In the genomic region with DNA sequence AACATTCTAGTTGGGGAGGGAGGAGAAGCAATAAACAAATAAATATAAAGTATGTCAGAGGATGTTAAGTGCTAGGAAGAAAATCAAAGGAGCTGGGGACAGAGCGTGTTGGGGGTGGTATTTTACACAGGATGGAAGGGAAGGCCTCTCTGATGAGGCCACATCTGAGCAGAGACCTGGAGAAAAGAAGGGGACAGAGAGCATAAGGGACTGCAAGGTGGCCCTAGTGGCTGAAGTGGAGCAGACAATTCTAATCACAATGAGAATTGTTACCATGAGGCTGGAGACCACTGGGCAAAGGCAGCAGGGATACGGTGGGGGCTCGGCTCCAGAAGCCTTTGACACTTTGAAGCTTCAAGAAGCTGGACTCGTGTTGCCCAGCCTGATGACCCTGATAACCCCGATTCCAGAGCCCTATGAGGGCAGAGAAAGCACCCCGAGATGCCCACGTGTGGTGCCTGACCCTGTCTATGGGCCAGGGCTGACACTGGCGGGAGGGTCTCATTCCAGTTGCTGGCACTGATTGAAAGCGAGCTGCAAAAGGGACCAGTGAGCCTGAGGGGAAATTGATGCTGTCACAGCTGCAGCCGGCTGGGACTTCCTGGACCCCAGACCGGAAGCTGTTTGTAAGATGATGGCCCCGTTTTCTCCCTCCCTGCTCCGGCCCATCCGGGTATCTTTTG, we compare ENCODE assay signal across 21 cellular contexts.
DNase-seq lines count a peak whose midpoint lies in the region; ATAC-seq and TF ChIP-seq lines count a peak whose summit lies in the region.
"Had no signal": no experiment of that assay in that cellular context is flagged by ENCODE, and none has a peak within 500 bp of the region (broad histone marks: within the 10 kb centered on the region; RNA-seq: fewer than 3 reads in every experiment).

No MANE protein-coding gene starts in this region.

- ATAC-seq in Panc1 = 0 out of 2 replicates have a peak, but pooled peaks have one; percentile 55
- no peak for ATAC-seq in activated naive CD4-positive, alpha-beta T cell treated with anti-CD3 and anti-CD28 coated beads, Interleukin-2, amount 50 U/mL, for 72 hours
- ATAC-seq: GM23338, HCT116 had no signal

- H3K36me3 Mint-ChIP-seq in activated naive CD4-positive, alpha-beta T cell treated with anti-CD3 and anti-CD28 coated beads, Interleukin-2, amount 50 U/mL, for 72 hours = peaks cover 0 to 7% of the 10 kb centered on the region in 2 donors
- H3K36me3 Mint-ChIP-seq: CD4-positive, alpha-beta memory T cell had no signal

- in situ Hi-C loops in Panc1 (cut with HindIII; ENCODE audit: low pct_unique_long_range_greater_than_20kb, low sequenced_read_pairs) = no loop called here

- CTCF ChIA-PET in Panc1 (lab: Charles Lee) = no interaction called here

- H3K27me3 ChIP-seq in Panc1 (ENCODE audit: control insufficient read depth, insufficient read depth, low read length) = no peaks in the 10 kb centered on the region
- H3K27me3 ChIP-seq: Peyer's patch had no signal

- POLR2A ChIA-PET in Panc1 (lab: Charles Lee) = no interaction called here

- H3K4me3 ChIP-seq in GM12865 (ENCODE audit: low read depth, low read length) (no peak overlapping the region), Panc1 (ENCODE audit: low read depth in 2 of 2, low read length in 2 of 2) (no peak overlapping the region)
- H3K4me3 ChIP-seq: GM23338, Peyer's patch had no signal

- H3K27ac ChIP-seq in Panc1 (ENCODE audit: low read length) = no peak overlapping the region
- H3K27ac ChIP-seq: Peyer's patch had no signal

- no peaks in the 10 kb centered on the region for H3K36me3 ChIP-seq in Panc1 (ENCODE audit: control insufficient read depth, insufficient read depth, low read length)
- H3K36me3 ChIP-seq: Peyer's patch had no signal

- H3K9me3 ChIP-seq in Panc1 (ENCODE audit: control insufficient read depth, insufficient read depth, low read depth, low read length) = no peaks in the 10 kb centered on the region
- H3K9me3 ChIP-seq: Caco-2, Peyer's patch had no signal

- intact Hi-C loops in Panc1 (cut with micrococcal nuclease; ENCODE audit: unreplicated experiment) = no loop called here
- intact Hi-C loops in posterior vena cava (cut with DNase I) = no loop called here

- H3K27ac Mint-ChIP-seq in activated naive CD4-positive, alpha-beta T cell treated with anti-CD3 and anti-CD28 coated beads, Interleukin-2, amount 50 U/mL, for 72 hours = peak overlapping the region in 1 of 2 donors; percentile 59
- H3K27ac Mint-ChIP-seq: CD4-positive, alpha-beta memory T cell; GM23338 had no signal

- BruUV-seq in Panc1 (replicated peaks; lab: Mats Ljungman, UMichigan) = no TSS peak

- H3K9me3 Mint-ChIP-seq in activated naive CD4-positive, alpha-beta T cell treated with anti-CD3 and anti-CD28 coated beads, Interleukin-2, amount 50 U/mL, for 72 hours = peaks cover 0 to 6% of the 10 kb centered on the region in 2 donors
- H3K9me3 Mint-ChIP-seq: GM23338 had no signal

- no peaks in the 10 kb centered on the region for H3K4me1 ChIP-seq in Panc1 (ENCODE audit: control insufficient read depth, insufficient read depth, low read length)
- H3K4me1 ChIP-seq: Caco-2, Peyer's patch had no signal

- TF ChIP-seq CTCF in GM12865 (IDR thresholded peaks at IDR 0.05; ENCODE audit: insufficient read depth, low read depth, low read length, missing control alignments) (no peak), Panc1 (IDR thresholded peaks at IDR 0.05) (no peak)

- peak; percentile 9 for DNase-seq in GM12865 (ENCODE audit: low read depth)
- no peak for DNase-seq in Panc1 (ENCODE audit: low read depth, low spot score)
- peak; percentile 10 for DNase-seq in left kidney (ENCODE audit: low read depth, low spot score)
- DNase-seq in posterior vena cava (ENCODE audit: low spot score) = peak; percentile 32
- DNase-seq in activated naive CD4-positive, alpha-beta T cell treated with anti-CD3 and anti-CD28 coated beads, Interleukin-2, amount 50 U/mL, for 72 hours (ENCODE audit: low spot score in 2 of 2) = no peak
- DNase-seq in activated CD4-positive, alpha-beta T cell treated with anti-CD3 and anti-CD28 coated beads, Interleukin-2, amount 50 U/mL, for 1 hour = no peak
- DNase-seq in UCSD-AML1 (lab: John Stamatoyannopoulos, UW; ENCODE audit: unreplicated experiment) = no peak
- DNase-seq: Caco-2; CD4-positive, alpha-beta memory T cell; DMS 273 treated with DMSO at 0.1 percent for 48 hours; DND-41; Kasumi-1; NCI-H1417; NCI-H1694 treated with DMSO at 0.1 percent for 48 hours; NCI-H2081 treated with DMSO at 0.1 percent for 48 hours; NCI-H2171 treated with DMSO at 0.1 percent for 48 hours; NCI-H524 treated with DMSO at 0.1 percent for 48 hours; NCI-H82; Peyer's patch had no signal

Comparison
In these comparisons a context has a peak if more than half of its experiments do, and no peak if none do; other contexts are left out.
1. DNase-seq: peak in GM12865 (single experiment), left kidney (single experiment) and posterior vena cava (single experiment); none in Panc1 (single experiment), activated naive CD4-positive, alpha-beta T cell treated with anti-CD3 and anti-CD28 coated beads, Interleukin-2, amount 50 U/mL, for 72 hours (0 of 2), activated CD4-positive, alpha-beta T cell treated with anti-CD3 and anti-CD28 coated beads, Interleukin-2, amount 50 U/mL, for 1 hour (single experiment) and UCSD-AML1 (single experiment).